In genomic region chr4:36244257-36245084, GRCh38 we compare ENCODE assay signal across 8 cellular contexts. TPM values are rescaled to one million over a fixed set of nuclear protein-coding genes. Genes with fewer than 3 reads are reported as not detected.
DNase-seq lines count a peak whose midpoint lies in the region; ATAC-seq, FAIRE-seq and TF ChIP-seq lines count a peak whose summit lies in the region.

TSS of gene ARAP2 (minus strand) at chr4:36244514. CDS start at chr4:36229486, 15,028 bp downstream.

- H4K20me1 ChIP-seq in K562 (replicated peaks; ENCODE audit: control insufficient read depth, insufficient read depth, low read length): no peaks in the 10 kb centered on the region

- H3K9me3 Mint-ChIP-seq in immature natural killer cell: no peaks in the 10 kb centered on the region

- TF ChIP-seq POLR2A in K562 (conservative IDR thresholded peaks at IDR 0.05): no peak

- POLR2A ChIA-PET in K562 (lab: Yijun Ruan, JAX): no interaction called here

- no peak for FAIRE-seq in K562 (lab: Jason Lieb, UNC)

- DNase-seq in ELF-1 (ENCODE audit: low read depth, low spot score): peak; percentile 13
- DNase-seq in Jurkat, Clone E6-1 (ENCODE audit: low read depth, low spot score): no peak
- peak; percentile 54 for DNase-seq in T1000 (lab: John Stamatoyannopoulos, UW)
- peak; percentile 5 to 8 (median 6) for DNase-seq in K562 (ENCODE audit: extremely low read depth in 1 of 4, low spot score in 3 of 4)
- DNase-seq in immature natural killer cell: peak; percentile 88 to 90 (median 90)
- peak; percentile 62 for DNase-seq in stimulated activated CD4-positive, alpha-beta T cell treated with anti-CD3 and anti-CD28 coated beads, Interleukin-15, amount 100 ng/mL, for 1 hour (ENCODE audit: low read depth in 1 of 2, low spot score in 1 of 2)
- no peak for DNase-seq in NCI-H128 (lab: John Stamatoyannopoulos, UW; ENCODE audit: unreplicated experiment)

- no peaks in the 10 kb centered on the region for H3K79me2 ChIP-seq in K562 (ENCODE audit: control insufficient read depth, insufficient read depth, low read length)

- CTCF ChIA-PET in K562 (lab: Yijun Ruan, JAX; ENCODE audit: low intra/inter-chr PET ratio): no interaction called here

- no peaks in the 10 kb centered on the region for H3K27me3 ChIP-seq in K562 (ENCODE audit: control insufficient read depth in 2 of 2, insufficient read depth in 2 of 2, low read length in 2 of 2)

- peaks cover 0 to 5% (median 0%) of the 10 kb centered on the region in 3 donors for H3K36me3 Mint-ChIP-seq in immature natural killer cell

- intact Hi-C loops in K562 (cut with micrococcal nuclease): no loop called here

- TF ChIP-seq EP300 in K562 (IDR thresholded peaks at IDR 0.05; ENCODE audit: low read length): no peak

- no peaks in the 10 kb centered on the region for H3K9me1 ChIP-seq in K562 (ENCODE audit: control insufficient read depth, insufficient read depth, low read length)

- no peak within 1 kb of the TSS for H3K4me2 ChIP-seq in K562 (ENCODE audit: insufficient read depth, low read length)

- H3K9me3 ChIP-seq in K562 (replicated peaks; ENCODE audit: control insufficient read depth, insufficient read depth, low read depth, low read length): no peaks in the 10 kb centered on the region

- peak; percentile 56 for ATAC-seq in GM21528 (IDR thresholded peaks at IDR 0.05; ENCODE audit: low FRiP score, unreplicated experiment)
- ATAC-seq in K562: peak; percentile 59

- BruUV-seq in K562 (replicated peaks; lab: Mats Ljungman, UMichigan): no TSS peak

- H3K9ac ChIP-seq in K562 (ENCODE audit: insufficient read depth in 1 of 2, low read depth in 2 of 2, low read length in 2 of 2): no peak within 1 kb of the TSS

- 4% methylated on average over 22 of the region's 81 CpGs for WGBS in K562 (ENCODE audit: insufficient coverage, low coverage, missing lambda C conversion rate)

- peak within 1 kb of the TSS; percentile 76 for H3K4me3 ChIP-seq in Jurkat, Clone E6-1 (ENCODE audit: low read length)
- no peak within 1 kb of the TSS for H3K4me3 ChIP-seq in K562

- H3K4me1 Mint-ChIP-seq in immature natural killer cell: peaks cover 40 to 60% of the 10 kb centered on the region in 2 donors

- no peak for TF ChIP-seq RAD21 in K562 (CRISPR knock-in tag; conservative IDR thresholded peaks at IDR 0.05 in 1 of 2, IDR thresholded peaks at IDR 0.05 in 1 of 2)

- no peak within 1 kb of the TSS for H2AFZ ChIP-seq in K562 (ENCODE audit: low read depth, low read length)

- TF ChIP-seq CTCF in K562 (IDR thresholded peaks at IDR 0.05 in 2 of 3, conservative IDR thresholded peaks at IDR 0.05 in 1 of 3; ENCODE audit: insufficient read depth in 2 of 3, low read depth in 1 of 3, low read length in 3 of 3): no peak

- in situ Hi-C loops in K562 (cut with MboI): no loop called here

- H3K27me3 Mint-ChIP-seq in immature natural killer cell (ENCODE audit: low read depth in 3 of 3): peaks cover 6 to 16% (median 11%) of the 10 kb centered on the region in 3 donors

- H3K4me1 ChIP-seq in K562 (replicated peaks in 1 of 2; ENCODE audit: control insufficient read depth in 2 of 2, insufficient read depth in 2 of 2, low read length in 2 of 2): peaks cover 0 to 9% of the 10 kb centered on the region in 2 experiments; a peak in 1 of 5 replicates

- H3K27ac ChIP-seq in K562 (ENCODE audit: extremely low read depth, low read depth, low read length): no peak within 1 kb of the TSS

- peak within 1 kb of the TSS; percentile 89 to 98 (median 96) for H3K4me3 Mint-ChIP-seq in immature natural killer cell

- H3K36me3 ChIP-seq in K562 (ENCODE audit: control insufficient read depth, insufficient read depth, low read length): no peaks in the 10 kb centered on the region

- peak within 1 kb of the TSS; percentile 93 to 99 (median 98) for H3K27ac Mint-ChIP-seq in immature natural killer cell

TF ChIP-seq in K562, 482 proteins besides CTCF, POLR2A, EP300 and RAD21:
- no peak for TF ChIP-seq TCF7L2 (IDR thresholded peaks at IDR 0.05; ENCODE audit: low read depth, low read length)
- no peak for TF ChIP-seq ZNF311 (CRISPR knock-in tag; IDR thresholded peaks at IDR 0.05)
- TF ChIP-seq ZNF263 (CRISPR knock-in tag; IDR thresholded peaks at IDR 0.05; ENCODE audit: borderline replicate concordance): no peak
- TF ChIP-seq ZNF717 (CRISPR knock-in tag; IDR thresholded peaks at IDR 0.05): no peak
- TF ChIP-seq NKRF (IDR thresholded peaks at IDR 0.05; ENCODE audit: borderline replicate concordance): no peak
- TF ChIP-seq E2F6 (IDR thresholded peaks at IDR 0.05; ENCODE audit: borderline replicate concordance in 1 of 2, extremely low read depth in 1 of 2, insufficient read depth in 1 of 2, insufficient read length in 1 of 2, low read depth in 1 of 2, low read length in 1 of 2, poor library complexity in 1 of 2, severe bottlenecking in 1 of 2): peak in 1 of 2 experiments; percentile 57

RNA-seq across cellular contexts. Expression of gene ARAP2, which starts in this region (rescaled TPM):
- polyA plus RNA-seq in Jurkat, Clone E6-1 (2012; ENCODE audit: insufficient read depth, insufficient read length): 4.0 TPM
- 0.12 and 1.1 TPM in 2 replicates for total RNA-seq in K562 (2011; cell fraction: chromatin; rRNA removed; ENCODE audit: low replicate concordance)
- 0.50 TPM in 1 of 2 replicates, not detected in the other for total RNA-seq in K562 (2011; cell fraction: nucleolus; rRNA removed)
- 0.07 and 0.15 TPM in 2 replicates for total RNA-seq in K562 (2011; cell fraction: nucleoplasm; rRNA removed)
- total RNA-seq in K562 (2014; rRNA removed) (not detected in 2 replicates), K562 (2014; rRNA removed; fragmentation: Illumina TruSeq; extraction: Trizol) (0.03 and 0.11 TPM in 2 replicates), K562 (2015; rRNA removed; fragmentation: Illumina TruSeq; extraction: Trizol) (0.04 and 0.26 TPM in 2 replicates), K562 (2021) (0.18 and 0.22 TPM in 2 replicates)
- polyA plus RNA-seq in K562 (2011; rRNA removed) (0.03 and 0.35 TPM in 2 replicates), K562 (2014; fragmentation: Illumina TruSeq; extraction: Trizol) (0.03 and 0.07 TPM in 2 replicates), K562 (2014; fragmentation: Nextera tagmentation; extraction: Ambion mirVana) (not detected), K562 (2014; rRNA removed) (0.07 TPM in 1 of 2 replicates, not detected in the other), immature natural killer cell (10 to 100 TPM; 34.7 to 62.7 (median 38.9) TPM)
- not detected in 2 replicates for polyA plus RNA-seq in K562 (2011; cell fraction: cytosol; rRNA removed)
- 0.18 TPM in 1 of 2 replicates, not detected in the other for polyA plus RNA-seq in K562 (2011; cell fraction: nucleus; rRNA removed)
- 0.01 and 0.24 TPM in 2 replicates for polyA plus RNA-seq in K562 (2012)
- 0.18 TPM in 1 of 2 replicates, not detected in the other for polyA minus RNA-seq in K562 (2011; rRNA and poly(A)+ RNA removed)
- polyA minus RNA-seq in K562 (2011; cell fraction: cytosol; rRNA and poly(A)+ RNA removed): 0.38 TPM in 1 of 2 replicates, not detected in the other
- 0.11 and 0.13 TPM in 2 replicates for polyA minus RNA-seq in K562 (2011; cell fraction: nucleus; rRNA and poly(A)+ RNA removed)

Comparison
In these comparisons a context has a peak if more than half of its experiments do, and no peak if none do; other contexts are left out.
1. RNA of gene ARAP2 (polyA plus RNA-seq): 34.7 to 62.7 TPM in immature natural killer cell; 0.01 to 0.35 TPM in K562; every median in the first group is over 10 times any median in the second.
2. DNase-seq: peak in ELF-1 (single experiment), T1000 (single experiment), K562 (4 of 4), immature natural killer cell (3 of 3) and stimulated activated CD4-positive, alpha-beta T cell treated with anti-CD3 and anti-CD28 coated beads, Interleukin-15, amount 100 ng/mL, for 1 hour (2 of 2); none in Jurkat, Clone E6-1 (single experiment) and NCI-H128 (single experiment).